Comparison of ENCODE assay signal across 8 cellular contexts in genomic region chr22:43955040-43955882, GRCh38. TPM values are rescaled to one million over a fixed set of nuclear protein-coding genes. Genes with fewer than 3 reads are reported as not detected.
DNase-seq lines count a peak whose midpoint lies in the region; ATAC-seq, FAIRE-seq and TF ChIP-seq lines count a peak whose summit lies in the region.

Gene SAMM50 (plus strand): TSS chr22:43955442. CDS start chr22:43955578, 136 bp downstream.

- H3K27ac ChIP-seq in esophagus muscularis mucosa (replicated peaks in 1 of 4) = peak within 1 kb of the TSS; percentile 79 to 89 (median 85)

- intact Hi-C loops in esophagus muscularis mucosa (cut with DNase I) = loop anchor here (10.0 kb wide), 1 partner anchor 140 kb away; the partner anchor contains the start of gene EFCAB6

- peaks cover 37% of the 10 kb centered on the region for H3K4me1 Mint-ChIP-seq in activated T-cell treated with anti-CD3 and anti-CD28 coated beads, Interleukin-2, amount 50 U/mL, for 72 hours (ENCODE audit: low read depth)

- peaks cover 0 to 14% (median 0%) of the 10 kb centered on the region in 4 donors for H3K27me3 ChIP-seq in esophagus muscularis mucosa

- no peaks in the 10 kb centered on the region for H3K36me3 ChIP-seq in esophagus muscularis mucosa

- H3K27me3 Mint-ChIP-seq in activated T-cell treated with anti-CD3 and anti-CD28 coated beads, Interleukin-2, amount 50 U/mL, for 72 hours (ENCODE audit: low read depth) = no peaks in the 10 kb centered on the region

- TF ChIP-seq CTCF in esophagus muscularis mucosa (IDR thresholded peaks at IDR 0.05) = peak in 2 of 3 experiments; percentile 7 to 14

- ATAC-seq in GM21576 (IDR thresholded peaks at IDR 0.05; ENCODE audit: unreplicated experiment) = peak; percentile 94
- peak; percentile 96 to 97 for ATAC-seq in activated T-cell treated with anti-CD3 and anti-CD28 coated beads, Interleukin-2, amount 50 U/mL, for 72 hours (replicated peaks in 1 of 2)

- peak; percentile 13; the same call in 1 of the 2 replicates for TF ChIP-seq EP300 in Ishikawa (IDR thresholded peaks at IDR 0.05; ENCODE audit: borderline replicate concordance)
- TF ChIP-seq EP300 in esophagus muscularis mucosa (IDR thresholded peaks at IDR 0.05) = no peak

- FAIRE-seq in RCC 7860 (lab: Jason Lieb, UNC) = peak; percentile 67

- peak within 1 kb of the TSS; percentile 60 to 99 (median 84) for H3K4me3 ChIP-seq in esophagus muscularis mucosa

- H3K4me3 Mint-ChIP-seq in activated T-cell treated with anti-CD3 and anti-CD28 coated beads, Interleukin-2, amount 50 U/mL, for 72 hours = peak within 1 kb of the TSS; percentile 91 to 100

- no peak for TF ChIP-seq POLR2A in esophagus muscularis mucosa (IDR thresholded peaks at IDR 0.05; ENCODE audit: low read depth)

- H3K27ac Mint-ChIP-seq in activated T-cell treated with anti-CD3 and anti-CD28 coated beads, Interleukin-2, amount 50 U/mL, for 72 hours = peak within 1 kb of the TSS; percentile 97

- peak; percentile 85 for DNase-seq in DMS153 treated with DMSO at 0.1 percent for 48 hours (lab: John Stamatoyannopoulos, UW; ENCODE audit: unreplicated experiment)
- DNase-seq in RCC 7860 (ENCODE audit: low spot score) = peak; percentile 70
- peak; percentile 93 to 94 for DNase-seq in activated T-cell treated with anti-CD3 and anti-CD28 coated beads, Interleukin-2, amount 50 U/mL, for 72 hours
- peak; percentile 98 for DNase-seq in esophagus muscularis mucosa (ENCODE audit: extremely low spot score)
- DNase-seq in myocyte (ENCODE audit: low read depth) = peak; percentile 94
- peak; percentile 85 to 91 for DNase-seq in stimulated activated CD8-positive, alpha-beta memory T cell treated with anti-CD3 and anti-CD28 coated beads, Interleukin-7, amount 100 ng/mL, for 48 hours (ENCODE audit: extremely low read depth in 1 of 2, low read depth in 1 of 2)

- 0% methylated on average over 5 of the region's 74 CpGs for WGBS in esophagus muscularis mucosa

- H3K4me1 ChIP-seq in esophagus muscularis mucosa = peaks cover 27 to 38% (median 36%) of the 10 kb centered on the region in 4 donors

- peaks cover 3 to 4% of the 10 kb centered on the region in 2 donors for H3K36me3 Mint-ChIP-seq in activated T-cell treated with anti-CD3 and anti-CD28 coated beads, Interleukin-2, amount 50 U/mL, for 72 hours (ENCODE audit: insufficient read depth in 2 of 2)

- H3K9me3 ChIP-seq in esophagus muscularis mucosa = no peaks in the 10 kb centered on the region

- TF ChIP-seq RAD21 in Ishikawa (IDR thresholded peaks at IDR 0.05; ENCODE audit: low read depth) = no peak

- H3K9me3 Mint-ChIP-seq in activated T-cell treated with anti-CD3 and anti-CD28 coated beads, Interleukin-2, amount 50 U/mL, for 72 hours = no peaks in the 10 kb centered on the region

TF ChIP-seq in Ishikawa, 13 proteins besides CTCF, POLR2A, EP300 and RAD21:
- TF ChIP-seq NFIC (IDR thresholded peaks at IDR 0.05) = no peak
- TF ChIP-seq CREB1 (IDR thresholded peaks at IDR 0.05; ENCODE audit: low read depth) = peak; percentile 67
- TF ChIP-seq, protein P1, sequence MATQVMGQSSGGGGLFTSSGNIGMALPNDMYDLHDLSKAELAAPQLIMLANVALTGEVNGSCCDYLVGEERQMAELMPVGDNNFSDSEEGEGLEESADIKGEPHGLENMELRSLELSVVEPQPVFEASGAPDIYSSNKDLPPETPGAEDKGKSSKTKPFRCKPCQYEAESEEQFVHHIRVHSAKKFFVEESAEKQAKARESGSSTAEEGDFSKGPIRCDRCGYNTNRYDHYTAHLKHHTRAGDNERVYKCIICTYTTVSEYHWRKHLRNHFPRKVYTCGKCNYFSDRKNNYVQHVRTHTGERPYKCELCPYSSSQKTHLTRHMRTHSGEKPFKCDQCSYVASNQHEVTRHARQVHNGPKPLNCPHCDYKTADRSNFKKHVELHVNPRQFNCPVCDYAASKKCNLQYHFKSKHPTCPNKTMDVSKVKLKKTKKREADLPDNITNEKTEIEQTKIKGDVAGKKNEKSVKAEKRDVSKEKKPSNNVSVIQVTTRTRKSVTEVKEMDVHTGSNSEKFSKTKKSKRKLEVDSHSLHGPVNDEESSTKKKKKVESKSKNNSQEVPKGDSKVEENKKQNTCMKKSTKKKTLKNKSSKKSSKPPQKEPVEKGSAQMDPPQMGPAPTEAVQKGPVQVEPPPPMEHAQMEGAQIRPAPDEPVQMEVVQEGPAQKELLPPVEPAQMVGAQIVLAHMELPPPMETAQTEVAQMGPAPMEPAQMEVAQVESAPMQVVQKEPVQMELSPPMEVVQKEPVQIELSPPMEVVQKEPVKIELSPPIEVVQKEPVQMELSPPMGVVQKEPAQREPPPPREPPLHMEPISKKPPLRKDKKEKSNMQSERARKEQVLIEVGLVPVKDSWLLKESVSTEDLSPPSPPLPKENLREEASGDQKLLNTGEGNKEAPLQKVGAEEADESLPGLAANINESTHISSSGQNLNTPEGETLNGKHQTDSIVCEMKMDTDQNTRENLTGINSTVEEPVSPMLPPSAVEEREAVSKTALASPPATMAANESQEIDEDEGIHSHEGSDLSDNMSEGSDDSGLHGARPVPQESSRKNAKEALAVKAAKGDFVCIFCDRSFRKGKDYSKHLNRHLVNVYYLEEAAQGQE (IDR thresholded peaks at IDR 0.05; ENCODE audit: low read depth) = no peak
- TF ChIP-seq, protein P2, sequence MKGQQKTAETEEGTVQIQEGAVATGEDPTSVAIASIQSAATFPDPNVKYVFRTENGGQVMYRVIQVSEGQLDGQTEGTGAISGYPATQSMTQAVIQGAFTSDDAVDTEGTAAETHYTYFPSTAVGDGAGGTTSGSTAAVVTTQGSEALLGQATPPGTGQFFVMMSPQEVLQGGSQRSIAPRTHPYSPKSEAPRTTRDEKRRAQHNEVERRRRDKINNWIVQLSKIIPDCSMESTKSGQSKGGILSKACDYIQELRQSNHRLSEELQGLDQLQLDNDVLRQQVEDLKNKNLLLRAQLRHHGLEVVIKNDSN (IDR thresholded peaks at IDR 0.05) = peak; percentile 82
- peak; percentile 54; the same call in 1 of the 2 replicates for TF ChIP-seq TAF1 (IDR thresholded peaks at IDR 0.05; ENCODE audit: low read depth)
- TF ChIP-seq CEBPB (IDR thresholded peaks at IDR 0.05) = no peak; the same call in 1 of the 2 replicates
- TF ChIP-seq ZBTB7A (IDR thresholded peaks at IDR 0.05; ENCODE audit: low read depth) = peak; percentile 73
- no peak for TF ChIP-seq TEAD4 (IDR thresholded peaks at IDR 0.05)
- TF ChIP-seq TCF12 (IDR thresholded peaks at IDR 0.05; ENCODE audit: low read depth) = 0 out of 2 replicates have a peak, but pooled peaks have one; percentile 32
- no peak for TF ChIP-seq FOXM1 (IDR thresholded peaks at IDR 0.05; ENCODE audit: borderline replicate concordance, low read depth)
- TF ChIP-seq YY1 (IDR thresholded peaks at IDR 0.05; ENCODE audit: low read depth) = peak; percentile 98
- TF ChIP-seq, protein P3, sequence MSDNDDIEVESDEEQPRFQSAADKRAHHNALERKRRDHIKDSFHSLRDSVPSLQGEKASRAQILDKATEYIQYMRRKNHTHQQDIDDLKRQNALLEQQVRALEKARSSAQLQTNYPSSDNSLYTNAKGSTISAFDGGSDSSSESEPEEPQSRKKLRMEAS (IDR thresholded peaks at IDR 0.05) = peak; percentile 95
- peak; percentile 77 for TF ChIP-seq EGR1 (IDR thresholded peaks at IDR 0.05)
TF ChIP-seq in Ishikawa: peak in this region for 8.

RNA-seq across cellular contexts. Expression of gene SAMM50, which starts in this region (rescaled TPM):
- total RNA-seq in activated T-cell treated with anti-CD3 and anti-CD28 coated beads, Interleukin-2, amount 50 U/mL, for 72 hours = 10 to 100 TPM; 37.6 to 43.0 TPM
- total RNA-seq in esophagus muscularis mucosa = 10 to 100 TPM; 21.6 to 28.6 (median 27.2) TPM
- 32.6 and 34.8 TPM in 2 replicates for total RNA-seq in myocyte
- 42.9 TPM for polyA plus RNA-seq in myocyte (2012)

Comparison
In these comparisons a context has a peak if more than half of its experiments do, and no peak if none do; other contexts are left out.
1. Peak in every context shown above with its lines: DNase-seq, ATAC-seq, H3K4me3 ChIP-seq and H3K27ac ChIP-seq.